Comparison of ENCODE assay signal across 12 cellular contexts in genomic region chr3:152505926-152506325, GRCh38.
DNase-seq lines count a peak whose midpoint lies in the region; ATAC-seq and TF ChIP-seq lines count a peak whose summit lies in the region.
"Had no signal": no experiment of that assay in that cellular context is flagged by ENCODE, and none has a peak within 500 bp of the region (broad histone marks: within the 10 kb centered on the region; RNA-seq: fewer than 3 reads in every experiment).

No MANE protein-coding gene starts in this region.

- no peaks in the 10 kb centered on the region for H3K27me3 ChIP-seq in heart right ventricle

- H3K4me3 Mint-ChIP-seq in activated naive CD8-positive, alpha-beta T cell treated with anti-CD3 and anti-CD28 coated beads, Interleukin-2, amount 50 U/mL, for 24 hours = no peak overlapping the region

- no peak overlapping the region for H3K4me3 ChIP-seq in heart right ventricle

- peaks cover 4% of the 10 kb centered on the region for H3K36me3 Mint-ChIP-seq in activated naive CD8-positive, alpha-beta T cell treated with anti-CD3 and anti-CD28 coated beads, Interleukin-2, amount 50 U/mL, for 24 hours (ENCODE audit: low read depth)

- H3K27me3 Mint-ChIP-seq in activated naive CD8-positive, alpha-beta T cell treated with anti-CD3 and anti-CD28 coated beads, Interleukin-2, amount 50 U/mL, for 24 hours = peaks cover 2% of the 10 kb centered on the region

- no peaks in the 10 kb centered on the region for H3K36me3 ChIP-seq in heart right ventricle

- TF ChIP-seq CTCF in heart right ventricle (IDR thresholded peaks at IDR 0.05) = no peak

- peaks cover 0 to 3% (median 0%) of the 10 kb centered on the region in 9 donors for H3K4me1 ChIP-seq in heart right ventricle

- no peak overlapping the region for H3K27ac ChIP-seq in heart right ventricle
- H3K27ac ChIP-seq: VCaP had no signal

- DNase-seq in activated naive CD8-positive, alpha-beta T cell treated with anti-CD3 and anti-CD28 coated beads, Interleukin-2, amount 50 U/mL, for 24 hours = peak; percentile 29
- no peak for DNase-seq in heart right ventricle
- DNase-seq in 8988T = no peak
- DNase-seq in SKM-1 (lab: John Stamatoyannopoulos, UW; ENCODE audit: unreplicated experiment) = no peak
- DNase-seq in NCI-H69 (lab: John Stamatoyannopoulos, UW) = no peak
- DNase-seq: DMS53, foreskin melanocyte, NCI-H526 treated with DMSO at 0.1 percent for 48 hours had no signal

- ATAC-seq in GM18520 (IDR thresholded peaks at IDR 0.05; ENCODE audit: unreplicated experiment) (peak; percentile 91), GM21367 (IDR thresholded peaks at IDR 0.05; ENCODE audit: unreplicated experiment) (peak; percentile 92), HG03103 (IDR thresholded peaks at IDR 0.05; ENCODE audit: low read depth, unreplicated experiment) (peak; percentile 92), heart right ventricle (no peak)
- peak; percentile 98 for ATAC-seq in activated naive CD8-positive, alpha-beta T cell treated with anti-CD3 and anti-CD28 coated beads, Interleukin-2, amount 50 U/mL, for 24 hours

- H3K9me3 ChIP-seq in heart right ventricle = peaks cover 0 to 19% (median 0%) of the 10 kb centered on the region in 11 donors

- H3K9me3 Mint-ChIP-seq in activated naive CD8-positive, alpha-beta T cell treated with anti-CD3 and anti-CD28 coated beads, Interleukin-2, amount 50 U/mL, for 24 hours = peaks cover 11% of the 10 kb centered on the region

- peak overlapping the region; percentile 62 for H3K27ac Mint-ChIP-seq in activated naive CD8-positive, alpha-beta T cell treated with anti-CD3 and anti-CD28 coated beads, Interleukin-2, amount 50 U/mL, for 24 hours

- WGBS in heart right ventricle, 2 donors = 91 to 95% methylated on average over 5 of the region's 5 CpGs

- H3K4me1 Mint-ChIP-seq in activated naive CD8-positive, alpha-beta T cell treated with anti-CD3 and anti-CD28 coated beads, Interleukin-2, amount 50 U/mL, for 24 hours = peaks cover 15% of the 10 kb centered on the region

- intact Hi-C loops in heart right ventricle (cut with DNase I) = loop anchor here in 5 of 10 donors (5.0 to 10.0 kb wide), 4 partner anchors 66 to 459 kb away; partner anchors contain the start of gene P2RY1 (in 1 of the 5)

Comparison
In these comparisons a context has a peak if more than half of its experiments do, and no peak if none do; other contexts are left out.
1. ATAC-seq: peak in GM18520 (single experiment), GM21367 (single experiment), HG03103 (single experiment) and activated naive CD8-positive, alpha-beta T cell treated with anti-CD3 and anti-CD28 coated beads, Interleukin-2, amount 50 U/mL, for 24 hours (single experiment); none in heart right ventricle (0 of 8).